10 cellular contexts compared by ENCODE assay signal in the genomic region with DNA sequence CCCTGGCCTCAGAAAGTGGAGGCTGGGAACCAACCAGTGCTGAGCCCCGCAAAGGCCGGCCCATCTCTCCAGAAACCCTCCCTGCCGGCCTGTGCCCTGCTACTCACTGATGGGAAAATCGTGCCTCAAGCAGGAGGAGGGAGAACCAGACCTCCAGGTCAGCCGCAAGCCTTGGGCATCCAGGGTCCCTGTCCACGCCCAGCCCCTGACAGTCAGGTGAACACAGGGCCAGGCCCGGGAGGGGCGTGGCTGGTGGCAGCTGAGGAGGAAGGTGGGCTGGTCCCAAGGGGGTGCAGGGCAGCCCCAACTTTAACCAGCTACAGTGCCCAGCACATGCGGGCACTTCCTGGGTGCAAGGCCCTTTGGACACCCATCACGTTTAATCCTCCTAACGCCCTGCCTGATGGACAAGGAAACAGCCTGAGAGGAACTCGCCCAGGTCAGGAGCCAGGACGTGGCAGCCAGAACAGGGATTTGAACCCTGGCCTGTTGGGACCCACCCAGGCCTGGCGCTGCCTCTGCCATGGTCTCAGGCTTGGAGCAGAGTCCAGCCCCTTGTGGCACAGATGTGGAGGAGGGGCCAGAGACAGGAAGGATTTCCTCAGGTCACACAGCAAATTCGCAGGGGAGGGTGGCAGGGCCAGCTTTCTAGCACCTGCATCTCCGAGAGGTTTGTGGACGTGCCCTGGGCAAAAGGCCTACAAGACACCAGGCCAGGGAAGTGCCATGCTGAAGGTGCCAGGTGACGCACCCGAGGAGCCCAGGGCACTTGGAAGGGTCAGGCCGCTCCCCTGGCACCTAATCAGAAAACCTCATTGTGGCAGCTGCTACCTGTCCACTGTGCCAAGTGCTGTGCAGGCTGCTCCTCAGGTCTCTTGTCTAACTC. TPM values are rescaled to one million over a fixed set of nuclear protein-coding genes. Genes with fewer than 3 reads are reported as not detected.
DNase-seq lines count a peak whose midpoint lies in the region; ATAC-seq and TF ChIP-seq lines count a peak whose summit lies in the region.
"Had no signal": no experiment of that assay in that cellular context is flagged by ENCODE, and none has a peak within 500 bp of the region (broad histone marks: within the 10 kb centered on the region; RNA-seq: fewer than 3 reads in every experiment).

No MANE protein-coding gene starts in this region.

- DNase-seq in GM12864 (ENCODE audit: low read depth) (no peak), heart left ventricle (peak in 3 of 5 donors; percentile 25 to 66 (median 36)), DMS53 (lab: John Stamatoyannopoulos, UW) (no peak), NOMO-1 treated with DMSO at 0.1 percent for 48 hours (lab: John Stamatoyannopoulos, UW; ENCODE audit: unreplicated experiment) (no peak), NCI-H2107 (lab: John Stamatoyannopoulos, UW) (no peak)
- DNase-seq: foreskin keratinocyte had no signal

- no peak for TF ChIP-seq POLR2A in heart left ventricle (IDR thresholded peaks at IDR 0.05)

- peaks cover 0 to 12% (median under 1%) of the 10 kb centered on the region in 9 donors for H3K36me3 ChIP-seq in heart left ventricle
- H3K36me3 ChIP-seq in skeletal muscle tissue (ENCODE audit: control insufficient read depth in 3 of 3, insufficient read depth in 3 of 3, low read length in 3 of 3): peaks cover 0 to 2% (median 1%) of the 10 kb centered on the region in 3 donors
- H3K36me3 ChIP-seq: cardiac muscle cell had no signal

- H3K27ac ChIP-seq in VCaP (peak overlapping the region; percentile 96; the same call in 1 of the 2 replicates), heart left ventricle (peak overlapping the region in 10 of 12 donors; percentile 20 to 97 (median 80)), skeletal muscle tissue (ENCODE audit: low read depth, low read length) (peak overlapping the region; percentile 87)
- H3K27ac ChIP-seq: cardiac muscle cell, foreskin keratinocyte had no signal

- H3K4me1 ChIP-seq in heart left ventricle: peaks cover 35 to 96% (median 89%) of the 10 kb centered on the region in 12 donors
- peaks cover 86 to 91% (median 90%) of the 10 kb centered on the region in 3 donors for H3K4me1 ChIP-seq in skeletal muscle tissue (ENCODE audit: control insufficient read depth in 3 of 3, insufficient read depth in 3 of 3, low read length in 3 of 3)
- H3K4me1 ChIP-seq: foreskin keratinocyte had no signal

- H3K9ac ChIP-seq in skeletal muscle tissue (ENCODE audit: low read depth in 1 of 3, low read length in 3 of 3): peak overlapping the region; percentile 45 to 81 (median 63)

- H3K9me3 ChIP-seq in heart left ventricle (no peaks in the 10 kb centered on the region), skeletal muscle tissue (ENCODE audit: control insufficient read depth in 3 of 3, low read length in 3 of 3) (no peaks in the 10 kb centered on the region)

- TF ChIP-seq CTCF in GM12864 (IDR thresholded peaks at IDR 0.05; ENCODE audit: low read depth, low read length, missing control alignments) (no peak), VCaP (conservative IDR thresholded peaks at IDR 0.05) (no peak), heart left ventricle (IDR thresholded peaks at IDR 0.05) (no peak)

- H3K4me3 ChIP-seq in GM12864 (ENCODE audit: low read depth, low read length) (peak overlapping the region; percentile 55), heart left ventricle (no peak overlapping the region), skeletal muscle tissue (ENCODE audit: low read length in 3 of 3) (peak overlapping the region in 1 of 3 donors; percentile 35)
- H3K4me3 ChIP-seq: cardiac muscle cell had no signal

- intact Hi-C loops in heart left ventricle (cut with DNase I): loop anchor here in 1 of 10 donors (2.0 kb wide), 1 partner anchor 18 kb away; no protein-coding TSS in a partner anchor

- no peaks in the 10 kb centered on the region for H3K27me3 ChIP-seq in heart left ventricle
- no peaks in the 10 kb centered on the region for H3K27me3 ChIP-seq in skeletal muscle tissue (ENCODE audit: control insufficient read depth in 3 of 3, insufficient read depth in 3 of 3, low read length in 3 of 3)
- H3K27me3 ChIP-seq: cardiac muscle cell had no signal

- no peak for ATAC-seq in heart left ventricle
- no peak for ATAC-seq in HG02885 (IDR thresholded peaks at IDR 0.05; ENCODE audit: poor library complexity, unreplicated experiment)
- ATAC-seq: foreskin keratinocyte had no signal

- 69 to 80% (median 75%) methylated on average over 10 to 20 of the region's 20 CpGs for WGBS in heart left ventricle, 4 donors

RNA-seq across cellular contexts. Expression of a gene that starts 4.5 kb away (rescaled TPM):
- 10 to 100 TPM; 17.8 to 70.1 (median 26.6) TPM for total RNA-seq in heart left ventricle
- 10 to 100 TPM; 18.3 to 24.8 TPM for polyA plus RNA-seq in heart left ventricle
- total RNA-seq in skeletal muscle tissue: 26.1 TPM

RNA-seq across cellular contexts. Expression of a gene that starts 47.1 kb away (rescaled TPM):
- total RNA-seq in heart left ventricle (10 to 100 TPM in 2 of 9 donors, 1 to 10 TPM in 7; 4.6 to 22.5 (median 7.1) TPM), skeletal muscle tissue (2.6 TPM)
- 1 to 10 TPM; 5.4 to 7.0 TPM for polyA plus RNA-seq in heart left ventricle

RNA-seq across cellular contexts. Expression of a gene that starts 54.8 kb away (rescaled TPM):
- total RNA-seq in heart left ventricle: 1 to 10 TPM; 1.1 to 4.0 (median 2.8) TPM
- polyA plus RNA-seq in heart left ventricle: 1 to 10 TPM in 1 of 2 donors, under 1 TPM in 1; 0.61 to 2.1 TPM
- total RNA-seq in skeletal muscle tissue: not detected

Comparison
In these comparisons a context has a peak if more than half of its experiments do, and no peak if none do; other contexts are left out.
1. DNase-seq: peak in heart left ventricle (3 of 5); none in GM12864 (single experiment), DMS53 (single experiment), NOMO-1 treated with DMSO at 0.1 percent for 48 hours (single experiment) and NCI-H2107 (single experiment).
2. Peak in every context shown above with its lines, with median percentiles within 50 percentile points of each other: H3K27ac ChIP-seq.